13 cellular contexts compared by ENCODE assay signal in genomic region chr10:110274072-110274627, GRCh38. TPM values are rescaled to one million over a fixed set of nuclear protein-coding genes. Genes with fewer than 3 reads are reported as not detected.
DNase-seq lines count a peak whose midpoint lies in the region; ATAC-seq, FAIRE-seq and TF ChIP-seq lines count a peak whose summit lies in the region.
"Had no signal": no experiment of that assay in that cellular context is flagged by ENCODE, and none has a peak within 500 bp of the region (broad histone marks: within the 10 kb centered on the region; RNA-seq: fewer than 3 reads in every experiment).

No MANE protein-coding gene starts in this region.

- peaks cover 47% of the 10 kb centered on the region for H3K4me1 Mint-ChIP-seq in T-helper 17 cell

- peaks cover 52% of the 10 kb centered on the region for H3K4me1 ChIP-seq in BLaER1

- H3K36me3 Mint-ChIP-seq in T-helper 17 cell (ENCODE audit: low read depth) = peaks cover 2% of the 10 kb centered on the region

- no peak for FAIRE-seq in HTR-8/SVneo (lab: Jason Lieb, UNC)
- FAIRE-seq: TTC549 had no signal

- no peaks in the 10 kb centered on the region for H3K27me3 Mint-ChIP-seq in T-helper 17 cell

- H3K27me3 ChIP-seq in BLaER1 = no peaks in the 10 kb centered on the region
- H3K27me3 ChIP-seq in layer of hippocampus (ENCODE audit: control insufficient read depth, insufficient read depth, low read length) = no peaks in the 10 kb centered on the region

- H3K27ac ChIP-seq in BLaER1 (no peak overlapping the region), layer of hippocampus (ENCODE audit: low read depth, low read length) (peak overlapping the region; percentile 67)

- no peaks in the 10 kb centered on the region; the same call in 1 of the 2 replicates for H3K36me3 ChIP-seq in BLaER1

- no peak overlapping the region for H3K9ac ChIP-seq in BLaER1
- H3K9ac ChIP-seq: GM23248 had no signal

- peaks cover 76% of the 10 kb centered on the region for H4K20me1 ChIP-seq in BLaER1

- ATAC-seq in T-helper 17 cell = no peak

- peak overlapping the region; percentile 19 for H3K4me2 ChIP-seq in BLaER1

- DNase-seq in GM20000 (ENCODE audit: low spot score) = peak; percentile 10
- DNase-seq in T-helper 17 cell = no peak
- DNase-seq in HTR-8/SVneo (ENCODE audit: insufficient read length, low spot score) = no peak
- DNase-seq in GOT3 (lab: John Stamatoyannopoulos, UW) = no peak
- no peak for DNase-seq in dermis blood vessel endothelial cell
- no peak for DNase-seq in effector CD4-positive, alpha-beta T cell
- DNase-seq: NCI-H1048, NCI-H524 treated with DMSO at 0.1 percent for 48 hours, RPMI8226 had no signal

- H3K27ac Mint-ChIP-seq in T-helper 17 cell = peak overlapping the region; percentile 93

- no peak for TF ChIP-seq CTCF in GM20000 (IDR thresholded peaks at IDR 0.05; ENCODE audit: extremely low read depth, missing control alignments)

- no peak overlapping the region for H3K4me3 ChIP-seq in BLaER1
- H3K4me3 ChIP-seq: GM23248 had no signal

- H3K9me3 ChIP-seq in BLaER1 (no peaks in the 10 kb centered on the region), T-helper 17 cell (ENCODE audit: control insufficient read depth, low read length, poor library complexity, severe bottlenecking) (no peaks in the 10 kb centered on the region)

- peak overlapping the region; percentile 1 for H3K4me3 Mint-ChIP-seq in T-helper 17 cell

RNA-seq across cellular contexts. Expression of gene SMNDC1, which starts 30.6 kb away (rescaled TPM):
- total RNA-seq in T-helper 17 cell = 10 to 100 TPM; 33.7 to 50.4 TPM
- total RNA-seq in dermis blood vessel endothelial cell = 11.9 and 14.4 TPM in 2 replicates
